Comparison of ENCODE assay signal across 1 cellular context in genomic region chr1:246306415-246307037, GRCh38.
TF ChIP-seq lines count a peak whose summit lies in the region.

No MANE protein-coding gene starts in this region.

TF ChIP-seq in H1, 55 proteins besides CTCF, POLR2A, EP300 and RAD21:
- TF ChIP-seq TAF1 (IDR thresholded peaks at IDR 0.05; ENCODE audit: low read depth, low read length) = no peak
- peak; percentile 90 for TF ChIP-seq BACH1 (IDR thresholded peaks at IDR 0.05; ENCODE audit: low read length)
- TF ChIP-seq MAFK (IDR thresholded peaks at IDR 0.05; ENCODE audit: low read depth, low read length) = peak; percentile 80
